Comparison of ENCODE assay signal across 7 cellular contexts in genomic region chr1:145979746-145980435, GRCh38. TPM values are rescaled to one million over a fixed set of nuclear protein-coding genes. Genes with fewer than 3 reads are reported as not detected.
A peak's percentile ranks its signal among the peaks of the same experiment; 100 is the strongest.
DNase-seq lines count a peak whose midpoint lies in the region; ATAC-seq, FAIRE-seq and TF ChIP-seq lines count a peak whose summit lies in the region.

No MANE protein-coding gene starts in this region.

- POLR2A ChIA-PET in GM12878 (lab: Charles Lee): interaction anchor here (0.6 to 6.5 kb wide), 15 partner anchors 11 to 121 kb away, joined by 3 to 102 read pairs (median 12); partner anchors contain the start of genes ANKRD34A, LIX1L, PEX11B and PIAS3

- H3K9me3 ChIP-seq in HUES6 (ENCODE audit: control insufficient read depth, insufficient read depth, low read depth, low read length): no peaks in the 10 kb centered on the region
- no peaks in the 10 kb centered on the region for H3K9me3 ChIP-seq in GM12878 (replicated peaks; ENCODE audit: control insufficient read depth, insufficient read depth, low read length)
- no peaks in the 10 kb centered on the region for H3K9me3 ChIP-seq in muscle layer of colon (ENCODE audit: low read length)

- H3K9ac ChIP-seq in HUES6 (ENCODE audit: low read length) (peak overlapping the region; percentile 40), GM12878 (ENCODE audit: control insufficient read depth, insufficient read depth, low read length) (peak overlapping the region; percentile 62), muscle layer of colon (ENCODE audit: low read length) (peak overlapping the region; percentile 59)

- H3K27ac ChIP-seq in HUES6 (ENCODE audit: low read depth, low read length) (peak overlapping the region; percentile 58; the same call in 1 of the 2 replicates), GM12878 (ENCODE audit: control insufficient read depth, insufficient read depth) (peak overlapping the region; percentile 99), muscle layer of colon (ENCODE audit: low read depth, low read length) (peak overlapping the region; percentile 100)

- TF ChIP-seq RAD21 in GM12878 (IDR thresholded peaks at IDR 0.05; ENCODE audit: insufficient read depth, low read depth, low read length): no peak

- peak overlapping the region; percentile 95 for H3K4me2 ChIP-seq in GM12878 (ENCODE audit: control insufficient read depth, insufficient read depth)

- no peak for TF ChIP-seq CTCF in GM12878 (IDR thresholded peaks at IDR 0.05 in 2 of 3, conservative IDR thresholded peaks at IDR 0.05 in 1 of 3; ENCODE audit: control insufficient read depth in 2 of 3, extremely low read depth in 1 of 3, insufficient read depth in 1 of 3, low read depth in 3 of 3, low read length in 3 of 3)

- H3K36me3 ChIP-seq in HUES6 (ENCODE audit: control insufficient read depth, insufficient read depth, low read length) (no peaks in the 10 kb centered on the region), GM12878 (ENCODE audit: control insufficient read depth in 2 of 2, insufficient read depth in 2 of 2, low read length in 1 of 2) (no peaks in the 10 kb centered on the region), muscle layer of colon (ENCODE audit: insufficient read depth, low read length) (no peaks in the 10 kb centered on the region)

- H3K4me1 ChIP-seq in HUES6 (ENCODE audit: control insufficient read depth, insufficient read depth, low read length) (peaks cover 47% of the 10 kb centered on the region), GM12878 (ENCODE audit: control insufficient read depth, insufficient read depth, low read length) (peaks cover 54% of the 10 kb centered on the region), muscle layer of colon (ENCODE audit: insufficient read depth, low read length) (peaks cover 73% of the 10 kb centered on the region)

- peak overlapping the region; percentile 42 for H2AFZ ChIP-seq in GM12878 (ENCODE audit: control insufficient read depth, low read depth, low read length)

- ATAC-seq in GM12878: peak; percentile 34

- in situ Hi-C loops in GM12878 (cut with MboI): no loop called here

- H4K20me1 ChIP-seq in GM12878 (ENCODE audit: control insufficient read depth, insufficient read depth): no peaks in the 10 kb centered on the region

- SMC1A ChIA-PET in GM12878 (lab: Charles Lee; ENCODE audit: uncharacterized antibody, unreplicated experiment): interaction anchor here (0.7 to 10.9 kb wide), 19 partner anchors 14 to 290 kb away, joined by 3 to 244 read pairs (median 9); partner anchors contain the start of genes ANKRD34A, LIX1L, NUDT17 and PIAS3

- no peak for DNase-seq in GM19239 (ENCODE audit: insufficient read length, low spot score)
- peak; percentile 49 for DNase-seq in GM12878 (ENCODE audit: low read depth, low spot score)
- no peak for DNase-seq in NCI-H2171 treated with DMSO at 0.1 percent for 48 hours (lab: John Stamatoyannopoulos, UW)
- DNase-seq in HuH-7 (ENCODE audit: low spot score): no peak
- DNase-seq in NCI-H1092 treated with DMSO at 0.1 percent for 48 hours (lab: John Stamatoyannopoulos, UW): no peak

- FAIRE-seq in GM19239 (lab: Jason Lieb, UNC) (peak; percentile 44), GM12878 (lab: Jason Lieb, UNC) (no peak)

- CTCF ChIA-PET in GM12878 (lab: Yijun Ruan, JAX): interaction anchor here (0.6 to 9.4 kb wide), 15 partner anchors 10 to 134 kb away, joined by 3 to 361 read pairs (median 21); partner anchors contain the start of genes ANKRD34A, LIX1L, NUDT17 and PEX11B

- TF ChIP-seq EP300 in GM12878 (IDR thresholded peaks at IDR 0.05; ENCODE audit: borderline replicate concordance in 1 of 2, control insufficient read depth in 1 of 2, low read depth in 2 of 2, low read length in 2 of 2): no peak

- intact Hi-C loops in GM12878 (cut with micrococcal nuclease; ENCODE audit: unreplicated experiment): no loop called here

- no peaks in the 10 kb centered on the region for H3K79me2 ChIP-seq in GM12878 (ENCODE audit: control insufficient read depth, insufficient read depth, low read length)

- 16% methylated on average over 7 of the region's 7 CpGs for WGBS in GM12878 (ENCODE audit: insufficient coverage, insufficient replicate concordance, low lambda C conversion rate, missing lambda C conversion rate)

- peak; percentile 31; the same call in 1 of the 2 replicates for TF ChIP-seq POLR2A in GM12878 (IDR thresholded peaks at IDR 0.05; ENCODE audit: low read depth, low read length)

- H3K4me3 ChIP-seq in HUES6 (ENCODE audit: low read depth, low read length) (peak overlapping the region; percentile 26; the same call in 1 of the 2 replicates), GM12878 (no peak overlapping the region; the same call in 1 of the 2 replicates), muscle layer of colon (ENCODE audit: low read depth in 1 of 2, low read length in 2 of 2) (peak overlapping the region in 1 of 2 donors; percentile 45)

- TSS peak; percentile 69 for BruUV-seq in GM12878 (replicated peaks; lab: Mats Ljungman, UMichigan)

- RAD21 ChIA-PET in GM12878 (lab: Charles Lee; ENCODE audit: unreplicated experiment): interaction anchor here (0.7 to 7.9 kb wide), 17 partner anchors 9 to 135 kb away, joined by 3 to 136 read pairs (median 16); partner anchors contain the start of genes ANKRD34A, LIX1L, NUDT17 and PIAS3

- H3K27me3 ChIP-seq in HUES6 (ENCODE audit: control insufficient read depth, insufficient read depth, low read length) (no peaks in the 10 kb centered on the region), GM12878 (replicated peaks in 1 of 2; ENCODE audit: control insufficient read depth in 2 of 2, insufficient read depth in 2 of 2, low read length in 1 of 2) (no peaks in the 10 kb centered on the region), muscle layer of colon (ENCODE audit: control insufficient read depth in 1 of 2, insufficient read depth in 2 of 2, low read length in 2 of 2) (no peaks in the 10 kb centered on the region)

RNA-seq across cellular contexts. Expression of gene POLR3GL, which starts 15.4 kb away (rescaled TPM):
- 3.8 and 7.0 TPM in 2 replicates for total RNA-seq in GM12878 (2013; cell fraction: nucleolus; rRNA removed)
- 19.5 and 20.4 TPM in 2 replicates for total RNA-seq in GM12878 (2014; rRNA removed)
- 33.2 and 35.1 TPM in 2 replicates for total RNA-seq in GM12878 (2014; rRNA removed; fragmentation: Illumina TruSeq; extraction: Trizol)
- total RNA-seq in GM12878 (2021): 17.3 and 18.4 TPM in 2 replicates
- 15.9 TPM for polyA plus RNA-seq in GM12878 (2011; ENCODE audit: low read depth)
- polyA plus RNA-seq in GM12878 (2011; rRNA removed): 21.8 and 29.7 TPM in 2 replicates
- 11.7 and 13.1 TPM in 2 replicates for polyA plus RNA-seq in GM12878 (2011; cell fraction: cytosol; rRNA removed)
- polyA plus RNA-seq in GM12878 (2011; cell fraction: nucleus; rRNA removed): 9.6 and 9.7 TPM in 2 replicates
- 26.4 and 27.6 TPM in 2 replicates for polyA plus RNA-seq in GM12878 (2012)
- 40.8 and 57.7 TPM in 2 replicates for polyA plus RNA-seq in GM12878 (2014; fragmentation: Illumina TruSeq; extraction: Trizol)
- 10 to 100 TPM; 12.8 to 25.5 TPM for polyA plus RNA-seq in GM12878 (2014; fragmentation: Nextera tagmentation; extraction: Ambion mirVana)
- polyA plus RNA-seq in GM12878 (2014; rRNA removed): 23.9 and 27.6 TPM in 2 replicates
- 10 to 100 TPM; 39.6 to 47.0 TPM for polyA plus RNA-seq in GM12878 (2016; fragmentation: Nextera tagmentation; extraction: Ambion mirVana)
- polyA minus RNA-seq in GM12878 (2011; rRNA and poly(A)+ RNA removed): 6.7 and 9.0 TPM in 2 replicates
- 2.7 and 2.8 TPM in 2 replicates for polyA minus RNA-seq in GM12878 (2011; cell fraction: cytosol; rRNA and poly(A)+ RNA removed)
- 2.4 and 3.3 TPM in 2 replicates for polyA minus RNA-seq in GM12878 (2011; cell fraction: nucleus; rRNA and poly(A)+ RNA removed)

RNA-seq across cellular contexts. Expression of gene ANKRD34A, which starts 15.5 kb away (rescaled TPM):
- total RNA-seq in GM12878 (2013; cell fraction: nucleolus; rRNA removed): 3.1 and 3.3 TPM in 2 replicates
- 1.7 and 2.7 TPM in 2 replicates for total RNA-seq in GM12878 (2014; rRNA removed)
- total RNA-seq in GM12878 (2014; rRNA removed; fragmentation: Illumina TruSeq; extraction: Trizol): 0.72 and 0.97 TPM in 2 replicates
- total RNA-seq in GM12878 (2021): 3.5 and 5.2 TPM in 2 replicates
- polyA plus RNA-seq in GM12878 (2011; ENCODE audit: low read depth): 0.79 TPM
- 1.6 and 1.8 TPM in 2 replicates for polyA plus RNA-seq in GM12878 (2011; rRNA removed)
- 1.6 and 2.1 TPM in 2 replicates for polyA plus RNA-seq in GM12878 (2011; cell fraction: cytosol; rRNA removed)
- polyA plus RNA-seq in GM12878 (2011; cell fraction: nucleus; rRNA removed): 6.0 and 6.1 TPM in 2 replicates
- 0.89 and 1.5 TPM in 2 replicates for polyA plus RNA-seq in GM12878 (2012)
- 1.0 and 1.8 TPM in 2 replicates for polyA plus RNA-seq in GM12878 (2014; fragmentation: Illumina TruSeq; extraction: Trizol)
- polyA plus RNA-seq in GM12878 (2014; fragmentation: Nextera tagmentation; extraction: Ambion mirVana): under 1 TPM; 0.40 to 0.42 TPM
- polyA plus RNA-seq in GM12878 (2014; rRNA removed): 2.5 and 3.5 TPM in 2 replicates
- 1 to 10 TPM in 1 of 2 experiments, under 1 TPM in 1; 0.83 to 1.5 TPM for polyA plus RNA-seq in GM12878 (2016; fragmentation: Nextera tagmentation; extraction: Ambion mirVana)
- polyA minus RNA-seq in GM12878 (2011; rRNA and poly(A)+ RNA removed): 1.6 and 2.1 TPM in 2 replicates
- polyA minus RNA-seq in GM12878 (2011; cell fraction: cytosol; rRNA and poly(A)+ RNA removed): 0.94 and 4.0 TPM in 2 replicates
- 2.3 and 4.4 TPM in 2 replicates for polyA minus RNA-seq in GM12878 (2011; cell fraction: nucleus; rRNA and poly(A)+ RNA removed)

RNA-seq across cellular contexts. Expression of gene TXNIP, which starts 16.5 kb away (rescaled TPM):
- total RNA-seq in GM12878 (2013; cell fraction: nucleolus; rRNA removed): 199 and 208 TPM in 2 replicates
- total RNA-seq in GM12878 (2014; rRNA removed) (133 and 171 TPM in 2 replicates), GM12878 (2014; rRNA removed; fragmentation: Illumina TruSeq; extraction: Trizol) (110 and 121 TPM in 2 replicates), GM12878 (2021) (106 and 115 TPM in 2 replicates)
- 102 TPM for polyA plus RNA-seq in GM12878 (2011; ENCODE audit: low read depth)
- polyA plus RNA-seq in GM12878 (2011; rRNA removed) (132 and 154 TPM in 2 replicates), GM12878 (2014; fragmentation: Illumina TruSeq; extraction: Trizol) (130 and 182 TPM in 2 replicates), GM12878 (2014; fragmentation: Nextera tagmentation; extraction: Ambion mirVana) (10 to 100 TPM; 48.7 to 75.5 TPM), GM12878 (2014; rRNA removed) (84.1 and 108 TPM in 2 replicates), GM12878 (2016; fragmentation: Nextera tagmentation; extraction: Ambion mirVana) (10 to 100 TPM; 76.6 to 82.9 TPM)
- 73.1 TPM in 2 replicates for polyA plus RNA-seq in GM12878 (2011; cell fraction: cytosol; rRNA removed)
- polyA plus RNA-seq in GM12878 (2011; cell fraction: nucleus; rRNA removed): 99.6 and 193 TPM in 2 replicates
- 90.6 and 113 TPM in 2 replicates for polyA plus RNA-seq in GM12878 (2012)
- 209 and 224 TPM in 2 replicates for polyA minus RNA-seq in GM12878 (2011; rRNA and poly(A)+ RNA removed)
- 42.0 and 48.2 TPM in 2 replicates for polyA minus RNA-seq in GM12878 (2011; cell fraction: cytosol; rRNA and poly(A)+ RNA removed)
- 177 and 219 TPM in 2 replicates for polyA minus RNA-seq in GM12878 (2011; cell fraction: nucleus; rRNA and poly(A)+ RNA removed)

RNA-seq across cellular contexts. Expression of gene LIX1L, which starts 22.1 kb away (rescaled TPM):
- total RNA-seq in GM12878 (2013; cell fraction: nucleolus; rRNA removed): 6.9 and 7.7 TPM in 2 replicates
- total RNA-seq in GM12878 (2014; rRNA removed) (16.7 and 19.7 TPM in 2 replicates), GM12878 (2014; rRNA removed; fragmentation: Illumina TruSeq; extraction: Trizol) (13.9 and 15.2 TPM in 2 replicates), GM12878 (2021) (23.4 and 23.6 TPM in 2 replicates)
- 6.3 TPM for polyA plus RNA-seq in GM12878 (2011; ENCODE audit: low read depth)
- polyA plus RNA-seq in GM12878 (2011; rRNA removed) (48.2 and 53.1 TPM in 2 replicates), GM12878 (2014; fragmentation: Illumina TruSeq; extraction: Trizol) (18.4 and 20.0 TPM in 2 replicates), GM12878 (2014; fragmentation: Nextera tagmentation; extraction: Ambion mirVana) (10 to 100 TPM in 1 of 2 experiments, 1 to 10 TPM in 1; 5.5 to 12.2 TPM), GM12878 (2014; rRNA removed) (19.4 and 21.9 TPM in 2 replicates), GM12878 (2016; fragmentation: Nextera tagmentation; extraction: Ambion mirVana) (10 to 100 TPM in 1 of 2 experiments, 1 to 10 TPM in 1; 9.9 to 10.3 TPM)
- 35.5 and 51.0 TPM in 2 replicates for polyA plus RNA-seq in GM12878 (2011; cell fraction: cytosol; rRNA removed)
- 7.8 and 10.5 TPM in 2 replicates for polyA plus RNA-seq in GM12878 (2011; cell fraction: nucleus; rRNA removed)
- 9.9 and 10.2 TPM in 2 replicates for polyA plus RNA-seq in GM12878 (2012)
- polyA minus RNA-seq in GM12878 (2011; rRNA and poly(A)+ RNA removed): 24.7 and 26.5 TPM in 2 replicates
- 11.0 and 11.3 TPM in 2 replicates for polyA minus RNA-seq in GM12878 (2011; cell fraction: cytosol; rRNA and poly(A)+ RNA removed)
- polyA minus RNA-seq in GM12878 (2011; cell fraction: nucleus; rRNA and poly(A)+ RNA removed): 2.7 and 4.4 TPM in 2 replicates

RNA-seq across cellular contexts. Expression of gene HJV, which starts 41.6 kb away (rescaled TPM):
- total RNA-seq in GM12878 (2013; cell fraction: nucleolus; rRNA removed): not detected in 2 replicates
- total RNA-seq in GM12878 (2014; rRNA removed) (0.11 TPM in 1 of 2 replicates, not detected in the other), GM12878 (2014; rRNA removed; fragmentation: Illumina TruSeq; extraction: Trizol) (not detected in 2 replicates), GM12878 (2021) (not detected in 2 replicates)
- not detected for polyA plus RNA-seq in GM12878 (2011; ENCODE audit: low read depth)
- polyA plus RNA-seq in GM12878 (2011; rRNA removed) (not detected in 2 replicates), GM12878 (2014; fragmentation: Illumina TruSeq; extraction: Trizol) (not detected in 2 replicates), GM12878 (2014; fragmentation: Nextera tagmentation; extraction: Ambion mirVana) (not detected), GM12878 (2014; rRNA removed) (not detected in 2 replicates), GM12878 (2016; fragmentation: Nextera tagmentation; extraction: Ambion mirVana) (not detected)
- polyA plus RNA-seq in GM12878 (2011; cell fraction: cytosol; rRNA removed): not detected in 2 replicates
- polyA plus RNA-seq in GM12878 (2011; cell fraction: nucleus; rRNA removed): not detected in 2 replicates
- 0.08 TPM in 1 of 2 replicates, not detected in the other for polyA plus RNA-seq in GM12878 (2012)
- polyA minus RNA-seq in GM12878 (2011; rRNA and poly(A)+ RNA removed): not detected in 2 replicates
- not detected in 2 replicates for polyA minus RNA-seq in GM12878 (2011; cell fraction: cytosol; rRNA and poly(A)+ RNA removed)
- not detected in 2 replicates for polyA minus RNA-seq in GM12878 (2011; cell fraction: nucleus; rRNA and poly(A)+ RNA removed)
